In genomic region chr12:113152835-113153814, GRCh38 we compare ENCODE assay signal across 8 cellular contexts. TPM values are rescaled to one million over a fixed set of nuclear protein-coding genes. Genes with fewer than 3 reads are reported as not detected.
A peak's percentile ranks its signal among the peaks of the same experiment; 100 is the strongest.
DNase-seq lines count a peak whose midpoint lies in the region; ATAC-seq and TF ChIP-seq lines count a peak whose summit lies in the region.

No MANE protein-coding gene starts in this region.

- H3K4me1 ChIP-seq in duodenal mucosa (ENCODE audit: control insufficient read depth in 1 of 2, insufficient read depth in 2 of 2, low read length in 2 of 2) (peaks cover 8 to 25% of the 10 kb centered on the region in 2 donors), lung (ENCODE audit: control insufficient read depth in 2 of 2, insufficient read depth in 2 of 2, low read length in 2 of 2) (peaks cover 0 to 8% of the 10 kb centered on the region in 2 donors)

- H3K9me3 ChIP-seq in duodenal mucosa (ENCODE audit: control insufficient read depth in 1 of 2, low read length in 2 of 2): no peaks in the 10 kb centered on the region
- peaks cover 0 to under 1% of the 10 kb centered on the region in 2 donors for H3K9me3 ChIP-seq in lung (ENCODE audit: control insufficient read depth in 2 of 2, insufficient read depth in 1 of 2, low read length in 1 of 2)

- DNase-seq in GM06990 (ENCODE audit: extremely low read depth, insufficient read length) (peak; percentile 75), NCI-H526 (lab: John Stamatoyannopoulos, UW) (peak; percentile 23 to 86), lung (ENCODE audit: low spot score) (peak; percentile 58)
- DNase-seq in activated CD4-positive, alpha-beta T cell treated with anti-CD3 and anti-CD28 coated beads, Interleukin-2, amount 50 U/mL, for 24 hours (ENCODE audit: low read depth in 1 of 2, low spot score in 1 of 2): peak; percentile 21 to 28
- DNase-seq in stimulated activated CD4-positive, alpha-beta T cell treated with anti-CD3 and anti-CD28 coated beads, Interleukin-4, amount 100 ng/mL, for 4 hours: peak; percentile 49 to 61

- peak overlapping the region in 1 of 2 donors; percentile 6 for H3K9ac ChIP-seq in duodenal mucosa (ENCODE audit: low read depth in 1 of 2, low read length in 2 of 2)

- H3K27ac ChIP-seq in duodenal mucosa (ENCODE audit: low read depth, low read length) (no peak overlapping the region), lung (ENCODE audit: low read depth in 1 of 2, low read length in 1 of 2) (no peak overlapping the region)

- peak; percentile 60 for TF ChIP-seq CTCF in GM06990 (IDR thresholded peaks at IDR 0.05; ENCODE audit: insufficient read depth, low read length, poor library complexity, severe bottlenecking)
- no peak for TF ChIP-seq CTCF in lung (IDR thresholded peaks at IDR 0.05; ENCODE audit: control extremely low read depth, extremely low read depth)

- H3K27me3 ChIP-seq in GM06990 (replicated peaks; ENCODE audit: control insufficient read depth, insufficient read depth, low read length) (peaks cover 2% of the 10 kb centered on the region; the same call in 1 of the 2 replicates), duodenal mucosa (ENCODE audit: control insufficient read depth in 1 of 2, insufficient read depth in 2 of 2, low read length in 2 of 2) (peaks cover 14 to 24% of the 10 kb centered on the region in 2 donors), lung (ENCODE audit: control insufficient read depth, insufficient read depth) (no peaks in the 10 kb centered on the region)

- H3K36me3 ChIP-seq in GM06990 (ENCODE audit: control insufficient read depth, insufficient read depth, low read length): peaks cover 5% of the 10 kb centered on the region
- peaks cover 5% of the 10 kb centered on the region in 2 donors for H3K36me3 ChIP-seq in duodenal mucosa (ENCODE audit: control insufficient read depth in 1 of 2, insufficient read depth in 2 of 2, low read length in 2 of 2)
- H3K36me3 ChIP-seq in lung (ENCODE audit: control insufficient read depth in 2 of 2, insufficient read depth in 2 of 2, low read length in 2 of 2): peaks cover 4 to 9% of the 10 kb centered on the region in 2 donors

- ATAC-seq in HG03045 (IDR thresholded peaks at IDR 0.05; ENCODE audit: unreplicated experiment) (peak; percentile 50), lung (ENCODE audit: insufficient read depth, low FRiP score) (peak; percentile 85), GM18520 (IDR thresholded peaks at IDR 0.05; ENCODE audit: unreplicated experiment) (no peak)

- WGBS in lung, 2 donors: 5 to 7% methylated on average over 70 of the region's 70 CpGs

- H3K4me3 ChIP-seq in GM06990 (replicated peaks; ENCODE audit: low read depth, low read length): peak overlapping the region; percentile 50
- H3K4me3 ChIP-seq in duodenal mucosa (ENCODE audit: low read depth in 1 of 2, low read length in 2 of 2): peak overlapping the region; percentile 38 to 62
- H3K4me3 ChIP-seq in lung: no peak overlapping the region

RNA-seq across cellular contexts. Expression of gene CFAP73, which starts 3.6 kb away (rescaled TPM):
- 10 to 100 TPM; 14.6 to 40.6 TPM for total RNA-seq in lung
- polyA plus RNA-seq in lung: 10 to 100 TPM; 10.4 to 14.6 TPM

RNA-seq across cellular contexts. Expression of gene RASAL1, which starts 17.6 kb away (rescaled TPM):
- under 1 TPM; 0.58 to 0.65 TPM for total RNA-seq in lung
- 1 to 10 TPM in 1 of 2 donors, under 1 TPM in 1; 0.09 to 1.8 TPM for polyA plus RNA-seq in lung

RNA-seq across cellular contexts. Expression of gene DDX54, which starts 32.2 kb away (rescaled TPM):
- 10 to 100 TPM; 17.9 to 75.3 TPM for total RNA-seq in lung
- 10 to 100 TPM; 43.6 to 60.2 TPM for polyA plus RNA-seq in lung

RNA-seq across cellular contexts. Expression of gene RITA1, which starts 32.4 kb away (rescaled TPM):
- 10 to 100 TPM in 1 of 2 donors, 1 to 10 TPM in 1; 9.1 to 19.7 TPM for total RNA-seq in lung
- polyA plus RNA-seq in lung: 10 to 100 TPM; 12.3 to 16.2 TPM

Comparison
In these comparisons a context has a peak if more than half of its experiments do, and no peak if none do; other contexts are left out.
1. DNase-seq: peak in every context shown above with its lines; median percentile 75 in GM06990; 58 in lung; 55 in stimulated activated CD4-positive, alpha-beta T cell treated with anti-CD3 and anti-CD28 coated beads, Interleukin-4, amount 100 ng/mL, for 4 hours; 54 in NCI-H526; 24 in activated CD4-positive, alpha-beta T cell treated with anti-CD3 and anti-CD28 coated beads, Interleukin-2, amount 50 U/mL, for 24 hours.